1 cellular context compared by ENCODE assay signal in the genomic region with DNA sequence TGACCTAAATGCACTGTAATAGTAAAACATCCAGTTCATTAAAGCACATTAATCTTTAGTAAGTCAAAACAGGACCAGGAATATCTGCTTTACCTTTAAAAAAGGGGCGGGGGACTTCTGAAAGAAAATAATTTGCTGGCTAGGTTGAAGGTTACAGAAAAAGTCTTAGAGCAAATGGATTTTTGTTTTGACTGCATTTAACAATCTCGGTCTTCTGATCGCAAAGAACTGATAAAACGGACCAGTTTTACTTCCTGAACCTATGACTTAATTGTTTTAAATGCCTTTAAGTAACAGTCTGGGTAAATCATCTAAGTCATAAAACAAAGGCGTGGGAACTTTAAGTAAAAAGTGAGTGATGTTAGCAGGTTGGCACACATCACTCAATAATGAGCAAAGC.
TF ChIP-seq lines count a peak whose summit lies in the region.

No MANE protein-coding gene starts in this region.

TF ChIP-seq in H1, 55 proteins besides CTCF, POLR2A, EP300 and RAD21:
- TF ChIP-seq GTF2F1 (IDR thresholded peaks at IDR 0.05; ENCODE audit: borderline replicate concordance, low read depth, low read length) (no peak), ASH2L (IDR thresholded peaks at IDR 0.05; ENCODE audit: low read length) (no peak), PHF8 (conservative IDR thresholded peaks at IDR 0.05; ENCODE audit: low read depth, low read length) (no peak), JUN (IDR thresholded peaks at IDR 0.05; ENCODE audit: low read depth, low read length) (no peak), TBP (IDR thresholded peaks at IDR 0.05; ENCODE audit: low read depth, low read length) (no peak), RNF2 (IDR thresholded peaks at IDR 0.05; ENCODE audit: borderline replicate concordance, low read depth, low read length, missing control alignments, poor library complexity, severe bottlenecking) (no peak), HDAC2 (IDR thresholded peaks at IDR 0.05; ENCODE audit: borderline replicate concordance in 1 of 2, low read depth in 2 of 2, low read length in 2 of 2) (no peak), BCL11A (IDR thresholded peaks at IDR 0.05; ENCODE audit: low read depth in 2 of 2, low read length in 2 of 2) (no peak), SAP30 (IDR thresholded peaks at IDR 0.05; ENCODE audit: insufficient read depth, insufficient replicate concordance, low read length) (no peak), CREB1 (IDR thresholded peaks at IDR 0.05) (no peak), TAF1 (IDR thresholded peaks at IDR 0.05; ENCODE audit: low read depth, low read length) (no peak), CBX5 (IDR thresholded peaks at IDR 0.05; ENCODE audit: low read depth, low read length) (no peak), POLR2AphosphoS5 (IDR thresholded peaks at IDR 0.05; ENCODE audit: low read depth, low read length) (no peak)
- TF ChIP-seq, protein P1, sequence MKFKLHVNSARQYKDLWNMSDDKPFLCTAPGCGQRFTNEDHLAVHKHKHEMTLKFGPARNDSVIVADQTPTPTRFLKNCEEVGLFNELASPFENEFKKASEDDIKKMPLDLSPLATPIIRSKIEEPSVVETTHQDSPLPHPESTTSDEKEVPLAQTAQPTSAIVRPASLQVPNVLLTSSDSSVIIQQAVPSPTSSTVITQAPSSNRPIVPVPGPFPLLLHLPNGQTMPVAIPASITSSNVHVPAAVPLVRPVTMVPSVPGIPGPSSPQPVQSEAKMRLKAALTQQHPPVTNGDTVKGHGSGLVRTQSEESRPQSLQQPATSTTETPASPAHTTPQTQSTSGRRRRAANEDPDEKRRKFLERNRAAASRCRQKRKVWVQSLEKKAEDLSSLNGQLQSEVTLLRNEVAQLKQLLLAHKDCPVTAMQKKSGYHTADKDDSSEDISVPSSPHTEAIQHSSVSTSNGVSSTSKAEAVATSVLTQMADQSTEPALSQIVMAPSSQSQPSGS (IDR thresholded peaks at IDR 0.05; ENCODE audit: low read length) = no peak
- TF ChIP-seq, protein P2, sequence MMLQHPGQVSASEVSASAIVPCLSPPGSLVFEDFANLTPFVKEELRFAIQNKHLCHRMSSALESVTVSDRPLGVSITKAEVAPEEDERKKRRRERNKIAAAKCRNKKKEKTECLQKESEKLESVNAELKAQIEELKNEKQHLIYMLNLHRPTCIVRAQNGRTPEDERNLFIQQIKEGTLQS (IDR thresholded peaks at IDR 0.05; ENCODE audit: insufficient read depth, low read depth, low read length) = no peak
